In genomic region chr12:78864483-78865296, GRCh38 we compare ENCODE assay signal across 8 cellular contexts. TPM values are rescaled to one million over a fixed set of nuclear protein-coding genes. Genes with fewer than 3 reads are reported as not detected.
DNase-seq lines count a peak whose midpoint lies in the region; ATAC-seq, FAIRE-seq and TF ChIP-seq lines count a peak whose summit lies in the region.

Gene SYT1 (plus strand): TSS chr12:78864774.

- peaks cover 5 to 25% (median 13%) of the 10 kb centered on the region in 3 donors for H3K27me3 Mint-ChIP-seq in naive B cell

- peak in 1 of 2 experiments; percentile 7; a peak in 1 of 5 replicates for TF ChIP-seq RAD21 in A549 (conservative IDR thresholded peaks at IDR 0.05 in 1 of 2, IDR thresholded peaks at IDR 0.05 in 1 of 2)

- TF ChIP-seq EP300 in A549 (IDR thresholded peaks at IDR 0.05): no peak

- no peaks in the 10 kb centered on the region for H3K36me3 ChIP-seq in SJCRH30

- H3K4me1 ChIP-seq in A549 (peaks cover 30% of the 10 kb centered on the region), SJCRH30 (no peaks in the 10 kb centered on the region)

- 2% methylated on average over 31 of the region's 45 CpGs for WGBS in A549 (ENCODE audit: missing lambda C conversion rate)

- H3K27me3 ChIP-seq in SJCRH30: no peaks in the 10 kb centered on the region

- peak; percentile 68 for FAIRE-seq in A549 (lab: Jason Lieb, UNC)

- peak; percentile 71 for TF ChIP-seq POLR2A in A549 (IDR thresholded peaks at IDR 0.05; ENCODE audit: low read length)

- peak within 1 kb of the TSS; percentile 89 to 98 for H3K27ac ChIP-seq in A549
- peak within 1 kb of the TSS; percentile 34 for H3K27ac ChIP-seq in SJCRH30

- peak within 1 kb of the TSS; percentile 94 for H3K4me3 ChIP-seq in A549
- peak within 1 kb of the TSS; percentile 68 for H3K4me3 ChIP-seq in SJCRH30
- peak within 1 kb of the TSS; percentile 73 for H3K4me3 ChIP-seq in fibroblast of mammary gland (ENCODE audit: control insufficient read depth, low read depth, low read length)

- H3K9me3 Mint-ChIP-seq in naive B cell: peaks cover 0 to 2% (median 0%) of the 10 kb centered on the region in 7 donors

- H3K9me3 ChIP-seq in A549 (no peaks in the 10 kb centered on the region), SJCRH30 (replicated peaks) (no peaks in the 10 kb centered on the region)

- H3K4me1 Mint-ChIP-seq in naive B cell: peaks cover 12 to 27% (median 23%) of the 10 kb centered on the region in 3 donors

- DNase-seq in A549 (ENCODE audit: low read depth in 1 of 2, low spot score in 1 of 2): peak; percentile 96 to 98
- peak; percentile 26 for DNase-seq in HuH-7.5 (ENCODE audit: low spot score)
- DNase-seq in SJCRH30: peak; percentile 78 to 82
- peak; percentile 84 for DNase-seq in fibroblast of mammary gland (ENCODE audit: low read depth)
- DNase-seq in naive B cell: no peak
- no peak for DNase-seq in activated naive CD4-positive, alpha-beta T cell (lab: John Stamatoyannopoulos, UW)
- DNase-seq in activated gamma-delta T cell treated with Interleukin-2 at 50 U/mL for 16 hours: no peak

- TF ChIP-seq CTCF in A549 (IDR thresholded peaks at IDR 0.05) (no peak), fibroblast of mammary gland (conservative IDR thresholded peaks at IDR 0.05; ENCODE audit: control insufficient read depth, insufficient read depth, low read depth, low read length) (no peak)

- H3K4me2 ChIP-seq in A549: peak within 1 kb of the TSS; percentile 76

- peak within 1 kb of the TSS in 5 of 6 donors; percentile 47 to 89 (median 62) for H3K27ac Mint-ChIP-seq in naive B cell

- peak; percentile 94 to 97 for ATAC-seq in A549
- peak; percentile 44 for ATAC-seq in GM19023 (IDR thresholded peaks at IDR 0.05; ENCODE audit: unreplicated experiment)
- ATAC-seq in naive B cell (ENCODE audit: low read depth in 2 of 2): peak; percentile 39 to 43

- peak within 1 kb of the TSS; percentile 83 to 93 (median 90) for H3K4me3 Mint-ChIP-seq in naive B cell

- no peaks in the 10 kb centered on the region for H3K36me3 Mint-ChIP-seq in naive B cell

- POLR2A ChIA-PET in A549 (lab: Yijun Ruan, JAX): interaction anchor here (0.5 to 2.3 kb wide), 23 partner anchors 9 to 731 kb away, joined by 3 to 19 read pairs (median 4); no protein-coding TSS in a partner anchor

- CTCF ChIA-PET in A549 (lab: Yijun Ruan, JAX): interaction anchor here (0.6 to 1.3 kb wide), 4 partner anchors 10 to 1080 kb away, joined by 4 to 5 read pairs (median 4); no protein-coding TSS in a partner anchor

TF ChIP-seq in A549, 52 proteins besides CTCF, POLR2A, EP300 and RAD21 (continues in another document):
- no peak for TF ChIP-seq KDM1A (IDR thresholded peaks at IDR 0.05; ENCODE audit: low read depth)
- no peak for TF ChIP-seq RNF2 (IDR thresholded peaks at IDR 0.05; ENCODE audit: borderline replicate concordance, low read depth)
- no peak for TF ChIP-seq SREBF2 (IDR thresholded peaks at IDR 0.05)
- no peak for TF ChIP-seq MAFK (IDR thresholded peaks at IDR 0.05; ENCODE audit: partially characterized antibody)
- TF ChIP-seq ZSCAN20 (CRISPR knock-in tag; IDR thresholded peaks at IDR 0.05): no peak
- no peak for TF ChIP-seq PHF8 (IDR thresholded peaks at IDR 0.05; ENCODE audit: borderline replicate concordance, low read depth)
- TF ChIP-seq FOSB (CRISPR knock-in tag; IDR thresholded peaks at IDR 0.05): no peak
- TF ChIP-seq JUNB (IDR thresholded peaks at IDR 0.05): no peak
- TF ChIP-seq TFCP2L1 (CRISPR knock-in tag; IDR thresholded peaks at IDR 0.05): no peak
- TF ChIP-seq RCOR1 (IDR thresholded peaks at IDR 0.05; ENCODE audit: low read depth, low read length): no peak
- TF ChIP-seq KDM5A (IDR thresholded peaks at IDR 0.05): no peak
- TF ChIP-seq EHF (CRISPR knock-in tag; IDR thresholded peaks at IDR 0.05): no peak
- TF ChIP-seq HEYL (CRISPR knock-in tag; IDR thresholded peaks at IDR 0.05): no peak
- no peak for TF ChIP-seq FOXS1 (CRISPR knock-in tag; IDR thresholded peaks at IDR 0.05)
- no peak for TF ChIP-seq ATOH8 (CRISPR knock-in tag; IDR thresholded peaks at IDR 0.05; ENCODE audit: low read depth)
- no peak for TF ChIP-seq HOXB5 (CRISPR knock-in tag; IDR thresholded peaks at IDR 0.05)
- no peak for TF ChIP-seq REST (IDR thresholded peaks at IDR 0.05)
- peak; percentile 48 for TF ChIP-seq PBX3 (IDR thresholded peaks at IDR 0.05)
- TF ChIP-seq ELK1 (IDR thresholded peaks at IDR 0.05; ENCODE audit: low read depth, low read length): no peak
- no peak for TF ChIP-seq FOSL2 (IDR thresholded peaks at IDR 0.05)
- TF ChIP-seq FOSL2 (CRISPR knock-in tag; IDR thresholded peaks at IDR 0.05): no peak
- no peak for TF ChIP-seq SMC3 (IDR thresholded peaks at IDR 0.05)
- no peak for TF ChIP-seq NPAS2 (CRISPR knock-in tag; IDR thresholded peaks at IDR 0.05; ENCODE audit: borderline replicate concordance)
- no peak for TF ChIP-seq NR3C1 (IDR thresholded peaks at IDR 0.05)
- TF ChIP-seq RFX5 (IDR thresholded peaks at IDR 0.05): no peak; the same call in 1 of the 2 replicates
- TF ChIP-seq TP53 (CRISPR knock-in tag; IDR thresholded peaks at IDR 0.05): no peak
- peak; percentile 86 for TF ChIP-seq BCL3 (IDR thresholded peaks at IDR 0.05)

RNA-seq across cellular contexts. Expression of gene SYT1, which starts in this region (rescaled TPM):
- polyA plus RNA-seq in A549 (2011; rRNA removed) (39.6 and 41.6 TPM in 2 replicates), A549 (2017; fragmentation: RNase III; extraction: RNeasy Plus Mini Kit Qiagen cat#74134 plus additional on column Dnase treatment) (9.5 to 14.3 TPM (median 11.7 TPM) in 3 replicates), naive B cell (ENCODE audit: low read depth in 6 of 6) (under 1 TPM in 5 of 6 donors, not detected in 1; 0.05 to 0.97 (median 0.29) TPM)
- 4.8 and 5.3 TPM in 2 replicates for polyA plus RNA-seq in A549 (2012; cell fraction: cytosol; rRNA removed)
- 3.2 and 3.8 TPM in 2 replicates for polyA plus RNA-seq in A549 (2012; cell fraction: nucleus; rRNA removed)
- 22.5 and 22.9 TPM in 2 replicates for polyA minus RNA-seq in A549 (2011; rRNA and poly(A)+ RNA removed)
- total RNA-seq in SJCRH30 (2014; rRNA removed; shearing (Covaris generic)): 4.9 and 6.8 TPM in 2 replicates

Comparison
In these comparisons a context has a peak if more than half of its experiments do, and no peak if none do; other contexts are left out.
1. Peak in ATAC-seq in naive B cell; RNA of the gene not detected or under 1 TPM.
2. ATAC-seq: peak in every context shown above with its lines; median percentile 96 in A549; 44 in GM19023; 41 in naive B cell.
3. DNase-seq: peak in A549 (2 of 2), HuH-7.5 (single experiment), SJCRH30 (2 of 2) and fibroblast of mammary gland (single experiment); none in naive B cell (single experiment), activated naive CD4-positive, alpha-beta T cell (0 of 4) and activated gamma-delta T cell treated with Interleukin-2 at 50 U/mL for 16 hours (single experiment).
4. Peak in every context shown above with its lines, with median percentiles within 50 percentile points of each other: H3K4me3 ChIP-seq.